ENCODE assay signal across 30 cellular contexts in genomic region chr20:58774214-58774613, GRCh38.
"Had no signal": no experiment of that assay in that cellular context is flagged by ENCODE, and none has a peak within 500 bp of the region (broad histone marks: within the 10 kb centered on the region; RNA-seq: fewer than 3 reads in every experiment).

No MANE protein-coding gene starts in this region.

- H3K4me1 ChIP-seq: ascending aorta, esophagus muscularis mucosa, foreskin keratinocyte, gastrocnemius medialis, heart left ventricle had no signal

- DNase-seq: activated CD4-positive, alpha-beta memory T cell treated with anti-CD3 and anti-CD28 coated beads for 36 hours; activated CD4-positive, alpha-beta T cell treated with anti-CD3 and anti-CD28 coated beads for 36 hours; activated CD4-positive, alpha-beta T cell treated with anti-CD3 and anti-CD28 coated beads, Interleukin-2, amount 10 ng/mL, durations not matched to agents 24 days and 14 days; activated CD4-positive, CD25-positive, alpha-beta regulatory T cell; activated CD4-positive, CD25-positive, alpha-beta regulatory T cell treated with anti-CD3 and anti-CD28 coated beads, Interleukin-2, amount 50 U/mL, for 72 hours; activated CD8-positive, alpha-beta memory T cell treated with anti-CD3 and anti-CD28 coated beads, Interleukin-2, amount 10 ng/mL, durations not matched to agents 7 days and 5 days; activated CD8-positive, alpha-beta memory T cell treated with anti-CD3 and anti-CD28 coated beads, Interleukin-2, amount 50 U/mL, for 4 hours; activated CD8-positive, alpha-beta T cell treated with anti-CD3 and anti-CD28 coated beads, Interleukin-2, amount 10 ng/mL, durations not matched to agents 7 days and 5 days; activated effector memory CD4-positive, alpha-beta T cell treated with anti-CD3 and anti-CD28 coated beads, Interleukin-2, amount 50 U/mL, for 16 hours; activated naive CD4-positive, alpha-beta T cell treated with anti-CD3 and anti-CD28 coated beads for 36 hours; activated naive CD8-positive, alpha-beta T cell treated with anti-CD3 and anti-CD28 coated beads for 36 hours; activated naive CD8-positive, alpha-beta T cell treated with anti-CD3 and anti-CD28 coated beads, Interleukin-2, amount 50 U/mL, for 24 hours; activated T-cell treated with anti-CD3 and anti-CD28 coated beads, Interleukin-2, amount 50 U/mL, for 1 hour; activated T-cell treated with anti-CD3 and anti-CD28 coated beads, Interleukin-2, amount 50 U/mL, for 48 hours; caudate nucleus; cortex of kidney; dermis blood vessel endothelial cell; effector CD4-positive, alpha-beta T cell; effector memory CD8-positive, alpha-beta T cell; erythroblast; foreskin keratinocyte; gastrocnemius medialis; glutamatergic neuron; heart left ventricle; T-helper 1 cell; T-helper 17 cell had no signal

- FAIRE-seq: bronchial epithelial cell, colon had no signal

- H3K9me3 ChIP-seq: ascending aorta, esophagus muscularis mucosa, gastrocnemius medialis, heart left ventricle had no signal

- H3K36me3 ChIP-seq: ascending aorta, esophagus muscularis mucosa, gastrocnemius medialis, heart left ventricle had no signal

- H3K4me3 ChIP-seq: ascending aorta, esophagus muscularis mucosa, gastrocnemius medialis, heart left ventricle had no signal

- H3K27ac ChIP-seq: ascending aorta, esophagus muscularis mucosa, foreskin keratinocyte, gastrocnemius medialis, heart left ventricle had no signal

- H3K27me3 ChIP-seq: ascending aorta had no signal
